ENCODE assay signal across 1 cellular context in genomic region chrX:14660970-14661369, GRCh38.
TF ChIP-seq lines count a peak whose summit lies in the region.

No MANE protein-coding gene starts in this region.

TF ChIP-seq in GM12878, 131 proteins besides CTCF, POLR2A, EP300 and RAD21 (continued from another document):
- TF ChIP-seq E2F8 (IDR thresholded peaks at IDR 0.05; ENCODE audit: low read depth, partially characterized antibody) = no peak
- no peak for TF ChIP-seq MXI1 (IDR thresholded peaks at IDR 0.05; ENCODE audit: low read depth, low read length)
- TF ChIP-seq IKZF2 (IDR thresholded peaks at IDR 0.05) = no peak
- TF ChIP-seq CBFB (IDR thresholded peaks at IDR 0.05; ENCODE audit: low read depth) = no peak
- no peak for TF ChIP-seq ZNF592 (IDR thresholded peaks at IDR 0.05)
